10 cellular contexts compared by ENCODE assay signal in genomic region chr2:113116100-113116958, GRCh38. TPM values are rescaled to one million over a fixed set of nuclear protein-coding genes. Genes with fewer than 3 reads are reported as not detected.
DNase-seq lines count a peak whose midpoint lies in the region; ATAC-seq and TF ChIP-seq lines count a peak whose summit lies in the region.
"Had no signal": no experiment of that assay in that cellular context is flagged by ENCODE, and none has a peak within 500 bp of the region (broad histone marks: within the 10 kb centered on the region; RNA-seq: fewer than 3 reads in every experiment).

No MANE protein-coding gene starts in this region.

- H3K4me1 ChIP-seq in Karpas-422 (ENCODE audit: low read length): peaks cover 8% of the 10 kb centered on the region
- peaks cover 58% of the 10 kb centered on the region for H3K4me1 ChIP-seq in suprapubic skin

- no peak overlapping the region for H2AFZ ChIP-seq in Karpas-422 (ENCODE audit: low read length)

- H3K9me3 ChIP-seq in Karpas-422 (ENCODE audit: low read length) (no peaks in the 10 kb centered on the region), suprapubic skin (no peaks in the 10 kb centered on the region)

- ATAC-seq in GM19328 (IDR thresholded peaks at IDR 0.05; ENCODE audit: unreplicated experiment): no peak

- H3K27ac ChIP-seq in Karpas-422 (ENCODE audit: low read length): no peak overlapping the region
- no peak overlapping the region for H3K27ac ChIP-seq in coronary artery
- peak overlapping the region; percentile 79 for H3K27ac ChIP-seq in suprapubic skin

- no peaks in the 10 kb centered on the region for H3K9me2 ChIP-seq in Karpas-422 (replicated peaks; ENCODE audit: insufficient read depth, low read length)

- no peaks in the 10 kb centered on the region for H4K20me1 ChIP-seq in Karpas-422 (ENCODE audit: insufficient read depth, low read depth, low read length)

- no peak overlapping the region for H3K4me2 ChIP-seq in Karpas-422 (ENCODE audit: low read depth, low read length, poor library complexity, severe bottlenecking)

- intact Hi-C loops in activated naive CD4-positive, alpha-beta T cell treated with anti-CD3 and anti-CD28 coated beads for 36 hours (cut with micrococcal nuclease): loop anchor here (1.0 to 5.0 kb wide), 4 partner anchors 8 to 42 kb away; no protein-coding TSS in a partner anchor

- no peaks in the 10 kb centered on the region for H3K9me3 Mint-ChIP-seq in activated naive CD4-positive, alpha-beta T cell treated with anti-CD3 and anti-CD28 coated beads for 36 hours
- H3K9me3 Mint-ChIP-seq in activated naive CD4-positive, alpha-beta T cell treated with anti-CD3 and anti-CD28 coated beads, Interleukin-2, amount 10 ng/mL, durations not matched to agents 7 days and 5 days: no peaks in the 10 kb centered on the region

- H3K27me3 Mint-ChIP-seq in activated naive CD4-positive, alpha-beta T cell treated with anti-CD3 and anti-CD28 coated beads for 36 hours (ENCODE audit: low read depth): no peaks in the 10 kb centered on the region
- H3K27me3 Mint-ChIP-seq in activated naive CD4-positive, alpha-beta T cell treated with anti-CD3 and anti-CD28 coated beads, Interleukin-2, amount 10 ng/mL, durations not matched to agents 7 days and 5 days: peaks cover 18% of the 10 kb centered on the region

- no peaks in the 10 kb centered on the region for H3K36me3 ChIP-seq in Karpas-422 (ENCODE audit: insufficient read depth, low read length)
- no peaks in the 10 kb centered on the region for H3K36me3 ChIP-seq in suprapubic skin

- CTCF ChIA-PET in activated naive CD4-positive, alpha-beta T cell treated with anti-CD3 and anti-CD28 coated beads for 36 hours (lab: Charles Lee): interaction anchor here (1.1 to 1.3 kb wide), 2 partner anchors 20 to 34 kb away, joined by 3 to 5 read pairs; no protein-coding TSS in a partner anchor
- CTCF ChIA-PET in activated naive CD4-positive, alpha-beta T cell treated with anti-CD3 and anti-CD28 coated beads, Interleukin-2, amount 10 ng/mL, durations not matched to agents 7 days and 5 days (lab: Charles Lee): interaction anchor here (0.7 to 2.1 kb wide), 3 partner anchors 20 to 38 kb away, joined by 3 to 5 read pairs (median 5); no protein-coding TSS in a partner anchor

- TF ChIP-seq EP300 in suprapubic skin (IDR thresholded peaks at IDR 0.05): no peak

- TF ChIP-seq POLR2A in suprapubic skin (IDR thresholded peaks at IDR 0.05): no peak

- 44% methylated on average over 10 of the region's 10 CpGs for WGBS in suprapubic skin

- H3K4me3 ChIP-seq in Karpas-422 (ENCODE audit: low read length) (no peak overlapping the region), coronary artery (no peak overlapping the region), suprapubic skin (no peak overlapping the region)

- no peak for TF ChIP-seq CTCF in coronary artery (IDR thresholded peaks at IDR 0.05)
- TF ChIP-seq CTCF in suprapubic skin (IDR thresholded peaks at IDR 0.05): no peak

- H3K9ac ChIP-seq in Karpas-422 (ENCODE audit: low read length): no peak overlapping the region

- H3K27ac Mint-ChIP-seq in activated naive CD4-positive, alpha-beta T cell treated with anti-CD3 and anti-CD28 coated beads for 36 hours: no peak overlapping the region
- H3K27ac Mint-ChIP-seq in activated naive CD4-positive, alpha-beta T cell treated with anti-CD3 and anti-CD28 coated beads, Interleukin-2, amount 10 ng/mL, durations not matched to agents 7 days and 5 days: no peak overlapping the region

- H3K27me3 ChIP-seq in Karpas-422 (ENCODE audit: low read length) (no peaks in the 10 kb centered on the region), suprapubic skin (no peaks in the 10 kb centered on the region)

- no peak overlapping the region for H3K4me3 Mint-ChIP-seq in activated naive CD4-positive, alpha-beta T cell treated with anti-CD3 and anti-CD28 coated beads for 36 hours
- no peak overlapping the region for H3K4me3 Mint-ChIP-seq in activated naive CD4-positive, alpha-beta T cell treated with anti-CD3 and anti-CD28 coated beads, Interleukin-2, amount 10 ng/mL, durations not matched to agents 7 days and 5 days

- H3K4me1 Mint-ChIP-seq in activated naive CD4-positive, alpha-beta T cell treated with anti-CD3 and anti-CD28 coated beads for 36 hours (ENCODE audit: low read depth): peaks cover 14% of the 10 kb centered on the region
- H3K4me1 Mint-ChIP-seq in activated naive CD4-positive, alpha-beta T cell treated with anti-CD3 and anti-CD28 coated beads, Interleukin-2, amount 10 ng/mL, durations not matched to agents 7 days and 5 days: peaks cover 15% of the 10 kb centered on the region

- H3K79me2 ChIP-seq in Karpas-422 (ENCODE audit: low read length): no peaks in the 10 kb centered on the region

- H3K36me3 Mint-ChIP-seq in activated naive CD4-positive, alpha-beta T cell treated with anti-CD3 and anti-CD28 coated beads for 36 hours (ENCODE audit: low read depth): no peaks in the 10 kb centered on the region
- H3K36me3 Mint-ChIP-seq in activated naive CD4-positive, alpha-beta T cell treated with anti-CD3 and anti-CD28 coated beads, Interleukin-2, amount 10 ng/mL, durations not matched to agents 7 days and 5 days: no peaks in the 10 kb centered on the region

- peak; percentile 51 for DNase-seq in activated naive CD4-positive, alpha-beta T cell treated with anti-CD3 and anti-CD28 coated beads for 36 hours
- DNase-seq in activated naive CD4-positive, alpha-beta T cell treated with anti-CD3 and anti-CD28 coated beads, Interleukin-2, amount 10 ng/mL, durations not matched to agents 7 days and 5 days: no peak
- peak; percentile 61 for DNase-seq in Karpas-422
- peak; percentile 53 for DNase-seq in coronary artery (ENCODE audit: low spot score)
- DNase-seq in suprapubic skin (ENCODE audit: low spot score in 2 of 2): no peak
- DNase-seq in activated effector memory CD4-positive, alpha-beta T cell treated with anti-CD3 and anti-CD28 coated beads, Interleukin-2, amount 50 U/mL, for 16 hours: no peak
- no peak for DNase-seq in NCI-H187 treated with DMSO at 0.1 percent for 48 hours (lab: John Stamatoyannopoulos, UW)
- DNase-seq: NCI-H1436; stimulated activated CD4-positive, alpha-beta T cell treated with anti-CD3 and anti-CD28 coated beads, Interleukin-1b, Interleukin-23, amount 100 ng/mL, for 48 hours had no signal

RNA-seq across cellular contexts. Expression of gene IL1RN, which starts 11.1 kb away (rescaled TPM):
- 1 to 10 TPM in 1 of 2 experiments, under 1 TPM in 1; 0.77 to 1.2 TPM for total RNA-seq in activated naive CD4-positive, alpha-beta T cell treated with anti-CD3 and anti-CD28 coated beads for 36 hours
- not detected in 2 replicates for total RNA-seq in Karpas-422 (2014; rRNA removed; shearing (Covaris generic); ENCODE audit: low replicate concordance)
- 100 to 1,000 TPM; 129 to 147 (median 135) TPM for total RNA-seq in suprapubic skin

RNA-seq across cellular contexts. Expression of gene IL1F10, which starts 48.6 kb away (rescaled TPM):
- total RNA-seq in activated naive CD4-positive, alpha-beta T cell treated with anti-CD3 and anti-CD28 coated beads for 36 hours: not detected
- total RNA-seq in Karpas-422 (2014; rRNA removed; shearing (Covaris generic); ENCODE audit: low replicate concordance): not detected in 2 replicates
- total RNA-seq in suprapubic skin: 10 to 100 TPM in 3 of 4 donors, under 1 TPM in 1; 0.80 to 23.2 (median 18.3) TPM

RNA-seq across cellular contexts. Expression of gene IL36RN, which starts 57.3 kb away (rescaled TPM):
- total RNA-seq in activated naive CD4-positive, alpha-beta T cell treated with anti-CD3 and anti-CD28 coated beads for 36 hours: not detected
- total RNA-seq in Karpas-422 (2014; rRNA removed; shearing (Covaris generic); ENCODE audit: low replicate concordance): not detected in 2 replicates
- 10 to 100 TPM in 3 of 4 donors, 1 to 10 TPM in 1; 7.7 to 73.9 (median 37.1) TPM for total RNA-seq in suprapubic skin

RNA-seq across cellular contexts. Expression of gene PSD4, which starts 57.4 kb away (rescaled TPM):
- 10 to 100 TPM; 85.9 to 87.4 TPM for total RNA-seq in activated naive CD4-positive, alpha-beta T cell treated with anti-CD3 and anti-CD28 coated beads for 36 hours
- total RNA-seq in Karpas-422 (2014; rRNA removed; shearing (Covaris generic); ENCODE audit: low replicate concordance): 43.3 and 85.3 TPM in 2 replicates
- 100 to 1,000 TPM in 1 of 4 donors, 10 to 100 TPM in 3; 53.8 to 102 (median 88.0) TPM for total RNA-seq in suprapubic skin

Comparison
In these comparisons a context has a peak if more than half of its experiments do, and no peak if none do; other contexts are left out.
1. DNase-seq: peak in activated naive CD4-positive, alpha-beta T cell treated with anti-CD3 and anti-CD28 coated beads for 36 hours (single experiment), Karpas-422 (single experiment) and coronary artery (single experiment); none in activated naive CD4-positive, alpha-beta T cell treated with anti-CD3 and anti-CD28 coated beads, Interleukin-2, amount 10 ng/mL, durations not matched to agents 7 days and 5 days (single experiment), suprapubic skin (0 of 2), activated effector memory CD4-positive, alpha-beta T cell treated with anti-CD3 and anti-CD28 coated beads, Interleukin-2, amount 50 U/mL, for 16 hours (single experiment) and NCI-H187 treated with DMSO at 0.1 percent for 48 hours (single experiment).
2. RNA of gene IL1RN, which starts 11.1 kb away (total RNA-seq): 129 to 147 TPM in suprapubic skin; 0.77 to 1.2 TPM in activated naive CD4-positive, alpha-beta T cell treated with anti-CD3 and anti-CD28 coated beads for 36 hours and not detected in Karpas-422; every median in the first group is over 10 times any median in the second.